Comparison of ENCODE assay signal across 1 cellular context in the genomic region with DNA sequence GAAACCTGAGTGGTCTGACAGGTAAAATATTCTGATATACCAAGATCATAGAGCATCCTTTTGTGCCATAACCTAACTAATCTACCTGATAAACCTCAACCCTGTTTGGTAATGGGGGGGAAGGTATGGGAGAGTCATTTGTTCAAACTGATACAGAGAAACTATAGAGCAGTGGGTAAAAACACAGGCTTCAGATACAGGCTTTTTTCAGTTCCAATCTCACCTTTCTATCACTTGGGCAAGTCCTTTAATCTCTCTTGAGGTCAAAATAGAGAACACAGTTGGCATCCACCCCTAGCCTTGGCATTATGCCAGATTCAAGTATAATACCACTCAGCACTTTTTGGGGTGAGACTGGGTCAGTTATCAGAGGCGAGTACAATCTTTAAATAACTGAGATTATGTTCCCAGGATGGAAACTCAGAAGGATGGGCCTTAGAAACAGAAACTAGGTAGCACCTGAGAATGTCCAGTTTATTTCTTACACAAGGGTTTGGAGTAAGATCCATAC.
TF ChIP-seq lines count a peak whose summit lies in the region.

No MANE protein-coding gene starts in this region.

TF ChIP-seq in IMR-90, 13 proteins besides CTCF, POLR2A, EP300 and RAD21:
- TF ChIP-seq RCOR1 (IDR thresholded peaks at IDR 0.05; ENCODE audit: insufficient replicate concordance, low read length) (no peak), MAFK (IDR thresholded peaks at IDR 0.05; ENCODE audit: low read depth, low read length) (peak; percentile 30), FOS (IDR thresholded peaks at IDR 0.05; ENCODE audit: low read depth, low read length) (no peak)
- TF ChIP-seq, protein P1, sequence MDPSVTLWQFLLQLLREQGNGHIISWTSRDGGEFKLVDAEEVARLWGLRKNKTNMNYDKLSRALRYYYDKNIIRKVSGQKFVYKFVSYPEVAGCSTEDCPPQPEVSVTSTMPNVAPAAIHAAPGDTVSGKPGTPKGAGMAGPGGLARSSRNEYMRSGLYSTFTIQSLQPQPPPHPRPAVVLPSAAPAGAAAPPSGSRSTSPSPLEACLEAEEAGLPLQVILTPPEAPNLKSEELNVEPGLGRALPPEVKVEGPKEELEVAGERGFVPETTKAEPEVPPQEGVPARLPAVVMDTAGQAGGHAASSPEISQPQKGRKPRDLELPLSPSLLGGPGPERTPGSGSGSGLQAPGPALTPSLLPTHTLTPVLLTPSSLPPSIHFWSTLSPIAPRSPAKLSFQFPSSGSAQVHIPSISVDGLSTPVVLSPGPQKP (IDR thresholded peaks at IDR 0.05; ENCODE audit: borderline replicate concordance, low read depth, low read length), result no peak
